ENCODE assay signal across 8 cellular contexts in the genomic region with DNA sequence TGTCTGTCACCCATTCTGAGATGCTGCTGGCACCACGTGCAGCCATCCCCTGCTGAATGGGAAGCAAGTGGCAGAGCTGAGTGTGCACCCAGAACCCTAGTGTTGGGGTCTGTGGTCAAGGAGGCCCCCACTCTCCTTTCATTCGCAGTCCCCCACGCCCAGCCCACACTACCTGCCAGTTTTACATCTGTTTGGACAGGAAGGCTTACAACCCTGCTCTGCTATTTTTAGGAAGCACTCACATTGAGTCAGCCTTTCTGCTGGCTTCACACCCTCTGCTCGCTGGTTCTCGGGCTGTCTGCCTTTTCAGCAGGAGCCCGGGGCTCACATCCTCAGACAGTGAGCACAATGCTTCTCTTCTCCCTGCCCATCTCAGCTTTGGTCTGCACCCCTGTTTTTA. TPM values are rescaled to one million over a fixed set of nuclear protein-coding genes. Genes with fewer than 3 reads are reported as not detected.
DNase-seq lines count a peak whose midpoint lies in the region; ATAC-seq and TF ChIP-seq lines count a peak whose summit lies in the region.

No MANE protein-coding gene starts in this region.

- peaks cover 0 to 5% (median 0%) of the 10 kb centered on the region in 3 donors for H3K27me3 ChIP-seq in stomach

- H3K36me3 ChIP-seq in stomach, result no peaks in the 10 kb centered on the region

- peaks cover 5 to 15% (median 13%) of the 10 kb centered on the region in 4 donors for H3K4me1 ChIP-seq in stomach

- 49 to 66% (median 63%) methylated on average over 6 of the region's 6 CpGs for WGBS in stomach, 5 donors

- TF ChIP-seq CTCF in stomach (IDR thresholded peaks at IDR 0.05), result no peak

- intact Hi-C loops in left ventricle myocardium superior (cut with micrococcal nuclease), result no loop called here
- intact Hi-C loops in Right ventricle myocardium inferior (cut with DNase I), result no loop called here
- intact Hi-C loops in stomach (cut with DNase I; ENCODE audit: low total_unique reads), result no loop called here

- TF ChIP-seq POLR2A in stomach (IDR thresholded peaks at IDR 0.05), result no peak

- H3K9me3 ChIP-seq in stomach, result no peaks in the 10 kb centered on the region

- H3K9me3 Mint-ChIP-seq in activated naive CD8-positive, alpha-beta T cell treated with anti-CD3 and anti-CD28 coated beads, Interleukin-2, amount 50 U/mL, for 24 hours, result no peaks in the 10 kb centered on the region

- H3K4me1 Mint-ChIP-seq in activated naive CD8-positive, alpha-beta T cell treated with anti-CD3 and anti-CD28 coated beads, Interleukin-2, amount 50 U/mL, for 24 hours, result peaks cover 11% of the 10 kb centered on the region

- no peaks in the 10 kb centered on the region for H3K36me3 Mint-ChIP-seq in activated naive CD8-positive, alpha-beta T cell treated with anti-CD3 and anti-CD28 coated beads, Interleukin-2, amount 50 U/mL, for 24 hours (ENCODE audit: low read depth)

- peaks cover 5% of the 10 kb centered on the region for H3K27me3 Mint-ChIP-seq in activated naive CD8-positive, alpha-beta T cell treated with anti-CD3 and anti-CD28 coated beads, Interleukin-2, amount 50 U/mL, for 24 hours

- peak; percentile 51 for ATAC-seq in left ventricle myocardium superior
- no peak for ATAC-seq in Right ventricle myocardium inferior
- ATAC-seq in HG03095 (IDR thresholded peaks at IDR 0.05; ENCODE audit: unreplicated experiment), result peak; percentile 86
- peak; percentile 74 for ATAC-seq in activated naive CD8-positive, alpha-beta T cell treated with anti-CD3 and anti-CD28 coated beads, Interleukin-2, amount 50 U/mL, for 24 hours
- no peak for ATAC-seq in GM19023 (IDR thresholded peaks at IDR 0.05; ENCODE audit: unreplicated experiment)

- no peak overlapping the region for H3K27ac ChIP-seq in stomach

- TF ChIP-seq EP300 in stomach (IDR thresholded peaks at IDR 0.05), result no peak

- DNase-seq in left ventricle myocardium superior (no peak), Right ventricle myocardium inferior (ENCODE audit: missing footprints) (no peak), stomach (peak; percentile 17), OCI-M1 (lab: John Stamatoyannopoulos, UW) (no peak), NCI-H748 (lab: John Stamatoyannopoulos, UW; ENCODE audit: unreplicated experiment) (no peak)
- DNase-seq in activated naive CD8-positive, alpha-beta T cell treated with anti-CD3 and anti-CD28 coated beads, Interleukin-2, amount 50 U/mL, for 24 hours, result peak; percentile 39

- H3K27ac Mint-ChIP-seq in activated naive CD8-positive, alpha-beta T cell treated with anti-CD3 and anti-CD28 coated beads, Interleukin-2, amount 50 U/mL, for 24 hours, result no peak overlapping the region

- H3K4me3 Mint-ChIP-seq in activated naive CD8-positive, alpha-beta T cell treated with anti-CD3 and anti-CD28 coated beads, Interleukin-2, amount 50 U/mL, for 24 hours, result no peak overlapping the region

- no peak overlapping the region for H3K4me3 ChIP-seq in stomach

RNA-seq across cellular contexts. Expression of a gene that starts 10.7 kb away (rescaled TPM):
- 14.6 TPM for total RNA-seq in left ventricle myocardium superior
- total RNA-seq in Right ventricle myocardium inferior, result 26.7 TPM
- 100 to 1,000 TPM in 1 of 5 donors, 10 to 100 TPM in 4; 11.6 to 339 (median 32.2) TPM for total RNA-seq in stomach
- 10 to 100 TPM in 2 of 3 donors, 1 to 10 TPM in 1; 5.2 to 21.7 (median 11.8) TPM for polyA plus RNA-seq in stomach

RNA-seq across cellular contexts. Expression of a gene that starts 41.0 kb away (rescaled TPM):
- 8.6 TPM for total RNA-seq in left ventricle myocardium superior
- total RNA-seq in Right ventricle myocardium inferior, result 9.8 TPM
- total RNA-seq in stomach, result 10 to 100 TPM in 2 of 5 donors, 1 to 10 TPM in 2, under 1 TPM in 1; under 0.01 to 59.8 (median 4.9) TPM
- polyA plus RNA-seq in stomach, result 1 to 10 TPM; 1.5 to 2.1 (median 1.7) TPM

Comparison
In these comparisons a context has a peak if more than half of its experiments do, and no peak if none do; other contexts are left out.
1. ATAC-seq: peak in left ventricle myocardium superior (single experiment), HG03095 (single experiment) and activated naive CD8-positive, alpha-beta T cell treated with anti-CD3 and anti-CD28 coated beads, Interleukin-2, amount 50 U/mL, for 24 hours (single experiment); none in Right ventricle myocardium inferior (single experiment) and GM19023 (single experiment).
2. DNase-seq: peak in activated naive CD8-positive, alpha-beta T cell treated with anti-CD3 and anti-CD28 coated beads, Interleukin-2, amount 50 U/mL, for 24 hours (single experiment) and stomach (single experiment); none in left ventricle myocardium superior (single experiment), Right ventricle myocardium inferior (single experiment), OCI-M1 (single experiment) and NCI-H748 (single experiment).